Comparison of ENCODE assay signal across 33 cellular contexts in genomic region chr10:64840341-64840740, GRCh38.
"Had no signal": no experiment of that assay in that cellular context is flagged by ENCODE, and none has a peak within 500 bp of the region (broad histone marks: within the 10 kb centered on the region; RNA-seq: fewer than 3 reads in every experiment).

No MANE protein-coding gene starts in this region.

- ATAC-seq: activated CD4-positive, CD25-positive, alpha-beta regulatory T cell treated with anti-CD3 and anti-CD28 coated beads, Interleukin-2, amount 50 U/mL, for 24 hours; activated CD8-positive, alpha-beta T cell treated with anti-CD3 and anti-CD28 coated beads for 36 hours; activated T-cell treated with anti-CD3 and anti-CD28 coated beads, Interleukin-2, amount 50 U/mL, for 4 hours; activated T-helper 17 cell treated with anti-CD3 and anti-CD28 coated beads, Interleukin-2, amount 50 U/mL, for 72 hours; esophagus mucosa; foreskin keratinocyte; gastrocnemius medialis; T-helper 17 cell had no signal

- H3K4me3 Mint-ChIP-seq: activated B cell treated with CpG ODN at 0.5 μM for 24 hours; activated CD8-positive, alpha-beta T cell treated with anti-CD3 and anti-CD28 coated beads for 36 hours; activated naive CD8-positive, alpha-beta T cell; activated T-cell treated with anti-CD3 and anti-CD28 coated beads, Interleukin-2, amount 50 U/mL, for 4 hours; activated T-helper 17 cell treated with anti-CD3 and anti-CD28 coated beads, Interleukin-2, amount 50 U/mL, for 72 hours; dendritic cell treated with granulocyte-macrophage colony-stimulating factor and Interleukin-4, amounts not matched to agents 40 ng/mL and 50 ng/mL, for 4 days; endodermal cell; T-helper 17 cell; T-helper 2 cell treated with Interferon-gamma antibody and Interleukin-4, amounts not matched to agents 5 μg/mL and 100 μg/mL, for 36 hours had no signal

- H3K36me3 ChIP-seq: brain microvascular endothelial cell, colonic mucosa, gastrocnemius medialis, WERI-Rb-1 had no signal

- H3K4me1 Mint-ChIP-seq: activated B cell treated with CpG ODN at 0.5 μM for 24 hours; activated T-helper 17 cell treated with anti-CD3 and anti-CD28 coated beads, Interleukin-2, amount 50 U/mL, for 72 hours; endodermal cell; T-helper 17 cell had no signal

- H3K27me3 ChIP-seq: brain microvascular endothelial cell, colonic mucosa, dorsolateral prefrontal cortex, foreskin keratinocyte, gastrocnemius medialis had no signal

- H3K4me3 ChIP-seq: colonic mucosa, dorsolateral prefrontal cortex, gastrocnemius medialis had no signal

- H3K27ac Mint-ChIP-seq: activated B cell treated with CpG ODN at 0.5 μM for 24 hours; activated CD8-positive, alpha-beta T cell treated with anti-CD3 and anti-CD28 coated beads for 36 hours; activated naive CD8-positive, alpha-beta T cell; activated T-helper 17 cell treated with anti-CD3 and anti-CD28 coated beads, Interleukin-2, amount 50 U/mL, for 72 hours; dendritic cell treated with granulocyte-macrophage colony-stimulating factor and Interleukin-4, amounts not matched to agents 40 ng/mL and 50 ng/mL, for 4 days; endodermal cell; T-helper 17 cell; T-helper 2 cell treated with Interferon-gamma antibody and Interleukin-4, amounts not matched to agents 5 μg/mL and 100 μg/mL, for 36 hours had no signal

- H3K27me3 Mint-ChIP-seq: activated B cell treated with CpG ODN at 0.5 μM for 24 hours; activated CD8-positive, alpha-beta T cell treated with anti-CD3 and anti-CD28 coated beads for 36 hours; activated naive CD8-positive, alpha-beta T cell; activated T-helper 17 cell treated with anti-CD3 and anti-CD28 coated beads, Interleukin-2, amount 50 U/mL, for 72 hours; dendritic cell treated with granulocyte-macrophage colony-stimulating factor and Interleukin-4, amounts not matched to agents 40 ng/mL and 50 ng/mL, for 4 days; T-helper 17 cell had no signal

- H3K9me3 ChIP-seq: colonic mucosa, gastrocnemius medialis had no signal

- H3K27ac ChIP-seq: brain microvascular endothelial cell, colonic mucosa, dorsolateral prefrontal cortex, foreskin keratinocyte, gastrocnemius medialis, WERI-Rb-1 had no signal

- H3K4me1 ChIP-seq: colonic mucosa, foreskin keratinocyte, gastrocnemius medialis had no signal

- DNase-seq: activated B cell treated with CpG ODN at 0.5 μM for 24 hours; activated CD4-positive, alpha-beta T cell treated with anti-CD3 and anti-CD28 coated beads for 48 hours; activated CD4-positive, alpha-beta T cell treated with anti-CD3 and anti-CD28 coated beads, Interleukin-2, amount 50 U/mL, for 1 hour; activated CD4-positive, alpha-beta T cell treated with anti-CD3 and anti-CD28 coated beads, Interleukin-2, amount 50 U/mL, for 48 hours; activated CD8-positive, alpha-beta memory T cell treated with anti-CD3 and anti-CD28 coated beads for 24 hours; activated CD8-positive, alpha-beta T cell treated with anti-CD3 and anti-CD28 coated beads for 36 hours; activated effector memory CD4-positive, alpha-beta T cell treated with Interleukin-2 at 50 U/mL for 16 hours; activated gamma-delta T cell treated with Interleukin-2 at 50 U/mL for 16 hours; activated naive CD4-positive, alpha-beta T cell treated with anti-CD3 and anti-CD28 coated beads, Interleukin-2, amount 50 U/mL, for 16 hours; activated naive CD4-positive, alpha-beta T cell treated with Interleukin-2 at 50 U/mL for 16 hours; activated T-cell treated with anti-CD3 and anti-CD28 coated beads, Interleukin-2, amount 50 U/mL, for 4 hours; amniotic stem cell; anterior cingulate cortex; brain microvascular endothelial cell; colonic mucosa; dorsolateral prefrontal cortex; effector memory CD4-positive, alpha-beta T cell; endodermal cell; foreskin keratinocyte; gastrocnemius medialis; glutamatergic neuron; T-helper 1 cell; T-helper 17 cell; T1000; WERI-Rb-1 had no signal

- FAIRE-seq: astrocyte, bronchial epithelial cell had no signal

- H3K36me3 Mint-ChIP-seq: activated naive CD8-positive, alpha-beta T cell had no signal
